In the genomic region with DNA sequence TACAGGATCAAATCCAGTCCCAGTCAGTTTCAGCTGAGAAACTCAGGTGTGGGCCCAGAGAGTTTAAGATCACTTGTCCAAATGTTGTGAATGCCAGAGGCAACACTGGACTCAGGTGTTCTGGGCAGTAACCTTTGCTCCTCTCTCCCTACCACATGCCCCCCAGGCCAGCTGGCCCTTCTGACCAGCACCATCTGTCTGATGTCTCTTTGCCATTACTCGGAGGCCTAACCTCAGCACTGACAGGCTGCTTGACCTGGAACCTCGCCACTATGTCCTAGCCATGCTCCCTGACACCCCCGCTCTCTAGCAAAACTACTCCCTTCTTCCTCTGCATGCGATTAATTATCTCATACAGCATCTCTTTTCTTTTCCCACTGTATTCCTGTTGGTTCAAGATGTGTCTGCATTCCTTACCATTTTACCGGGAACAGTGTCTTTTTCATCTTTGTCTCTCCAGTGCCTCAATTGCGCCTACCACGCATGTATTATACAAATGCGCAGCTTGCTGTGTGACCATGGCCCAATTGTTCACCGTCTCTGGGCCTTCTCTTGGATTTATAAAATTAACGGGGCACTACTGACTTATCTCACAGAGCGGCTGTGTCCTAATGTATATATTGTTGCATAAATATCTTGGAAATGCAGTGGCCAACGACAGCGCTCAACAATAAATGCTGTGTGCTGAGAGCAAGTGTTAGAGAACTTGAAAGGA, we compare ENCODE assay signal across 12 cellular contexts.
DNase-seq lines count a peak whose midpoint lies in the region; ATAC-seq and TF ChIP-seq lines count a peak whose summit lies in the region.
"Had no signal": no experiment of that assay in that cellular context is flagged by ENCODE, and none has a peak within 500 bp of the region (broad histone marks: within the 10 kb centered on the region; RNA-seq: fewer than 3 reads in every experiment).

No MANE protein-coding gene starts in this region.

- H3K27ac ChIP-seq in BLaER1 (peak overlapping the region; percentile 96), testis (no peak overlapping the region)
- no peak overlapping the region for H3K27ac ChIP-seq in CD8-positive, alpha-beta T cell (ENCODE audit: low read depth, low read length)
- H3K27ac ChIP-seq: prostate gland, uterus had no signal

- H4K20me1 ChIP-seq in BLaER1, result no peaks in the 10 kb centered on the region

- H3K9me3 Mint-ChIP-seq in CD8-positive, alpha-beta T cell, result no peaks in the 10 kb centered on the region
- peaks cover 2% of the 10 kb centered on the region for H3K9me3 Mint-ChIP-seq in activated naive CD8-positive, alpha-beta T cell treated with anti-CD3 and anti-CD28 coated beads for 36 hours

- peak overlapping the region; percentile 96 for H3K27ac Mint-ChIP-seq in CD8-positive, alpha-beta T cell
- H3K27ac Mint-ChIP-seq in activated naive CD8-positive, alpha-beta T cell treated with anti-CD3 and anti-CD28 coated beads for 36 hours, result peak overlapping the region; percentile 95

- H3K4me3 ChIP-seq in BLaER1, result no peak overlapping the region
- peak overlapping the region; percentile 13 for H3K4me3 ChIP-seq in CD8-positive, alpha-beta T cell (ENCODE audit: low read depth, low read length)
- H3K4me3 ChIP-seq in testis, result no peak overlapping the region
- H3K4me3 ChIP-seq: prostate gland, uterus had no signal

- intact Hi-C loops in CD8-positive, alpha-beta T cell (cut with DNase I, micrococcal nuclease), result no loop called here
- intact Hi-C loops in testis (cut with DNase I; ENCODE audit: low total_unique reads), result no loop called here

- no peak for ATAC-seq in CD8-positive, alpha-beta T cell
- ATAC-seq in GM19397 (IDR thresholded peaks at IDR 0.05; ENCODE audit: unreplicated experiment), result no peak
- ATAC-seq: PC-3 had no signal

- POLR2A ChIA-PET in CD8-positive, alpha-beta T cell (lab: Charles Lee), result interaction anchor here (1.0 to 3.4 kb wide), 6 partner anchors 9 to 209 kb away, joined by 3 to 22 read pairs (median 6); a partner anchor contains a TSS

- H3K9me3 ChIP-seq in BLaER1 (no peaks in the 10 kb centered on the region; the same call in 1 of the 2 replicates), testis (no peaks in the 10 kb centered on the region)
- H3K9me3 ChIP-seq in CD8-positive, alpha-beta T cell (ENCODE audit: low read length), result no peaks in the 10 kb centered on the region
- H3K9me3 ChIP-seq: prostate gland, uterus had no signal

- 81 to 82% methylated on average over 13 of the region's 13 CpGs for WGBS in testis, 2 donors

- no peak overlapping the region for H3K9ac ChIP-seq in BLaER1

- no peak for TF ChIP-seq POLR2A in testis (IDR thresholded peaks at IDR 0.05)

- peak overlapping the region; percentile 83 for H3K4me2 ChIP-seq in BLaER1

- no peaks in the 10 kb centered on the region for H3K27me3 Mint-ChIP-seq in CD8-positive, alpha-beta T cell (ENCODE audit: low read depth)
- no peaks in the 10 kb centered on the region for H3K27me3 Mint-ChIP-seq in activated naive CD8-positive, alpha-beta T cell treated with anti-CD3 and anti-CD28 coated beads for 36 hours

- H3K4me1 Mint-ChIP-seq in CD8-positive, alpha-beta T cell (ENCODE audit: low read depth), result peaks cover 66% of the 10 kb centered on the region
- peaks cover 65% of the 10 kb centered on the region for H3K4me1 Mint-ChIP-seq in activated naive CD8-positive, alpha-beta T cell treated with anti-CD3 and anti-CD28 coated beads for 36 hours

- H3K4me1 ChIP-seq in BLaER1, result peaks cover 75% of the 10 kb centered on the region
- H3K4me1 ChIP-seq in CD8-positive, alpha-beta T cell (ENCODE audit: insufficient read depth, low read length), result peaks cover 61% of the 10 kb centered on the region
- H3K4me1 ChIP-seq in testis, result peaks cover 6% of the 10 kb centered on the region
- H3K4me1 ChIP-seq: prostate gland, uterus had no signal

- no peak for TF ChIP-seq CTCF in CD8-positive, alpha-beta T cell (IDR thresholded peaks at IDR 0.05)
- no peak for TF ChIP-seq CTCF in testis (IDR thresholded peaks at IDR 0.05)

- H3K36me3 Mint-ChIP-seq in CD8-positive, alpha-beta T cell, result no peaks in the 10 kb centered on the region
- peaks cover 6% of the 10 kb centered on the region for H3K36me3 Mint-ChIP-seq in activated naive CD8-positive, alpha-beta T cell treated with anti-CD3 and anti-CD28 coated beads for 36 hours

- DNase-seq in CD8-positive, alpha-beta T cell, result no peak
- DNase-seq in activated naive CD8-positive, alpha-beta T cell treated with anti-CD3 and anti-CD28 coated beads for 36 hours, result no peak
- DNase-seq in myocyte (ENCODE audit: low read depth), result peak; percentile 84
- DNase-seq in NCI-H748 treated with DMSO at 0.1 percent for 48 hours (lab: John Stamatoyannopoulos, UW), result no peak
- no peak for DNase-seq in testis
- DNase-seq: NCI-H1105, NCI-H345, PC-3, uterus had no signal

- CTCF ChIA-PET in CD8-positive, alpha-beta T cell (lab: Charles Lee), result interaction anchor here (0.8 to 1.2 kb wide), 4 partner anchors 15 to 172 kb away, joined by 3 to 4 read pairs (median 3); no protein-coding TSS in a partner anchor

- no peaks in the 10 kb centered on the region for H3K36me3 ChIP-seq in BLaER1
- H3K36me3 ChIP-seq in CD8-positive, alpha-beta T cell (ENCODE audit: insufficient read depth, low read length), result no peaks in the 10 kb centered on the region
- no peaks in the 10 kb centered on the region for H3K36me3 ChIP-seq in testis (ENCODE audit: low read depth, missing control alignments)
- H3K36me3 ChIP-seq: prostate gland, uterus had no signal

- H3K27me3 ChIP-seq in BLaER1, result no peaks in the 10 kb centered on the region
- H3K27me3 ChIP-seq in CD8-positive, alpha-beta T cell (ENCODE audit: insufficient read depth, low read length), result no peaks in the 10 kb centered on the region
- H3K27me3 ChIP-seq in testis, result no peaks in the 10 kb centered on the region
- H3K27me3 ChIP-seq: uterus had no signal

- peak overlapping the region; percentile 38 for H3K4me3 Mint-ChIP-seq in CD8-positive, alpha-beta T cell
- peak overlapping the region; percentile 42 for H3K4me3 Mint-ChIP-seq in activated naive CD8-positive, alpha-beta T cell treated with anti-CD3 and anti-CD28 coated beads for 36 hours
